In the genomic region with DNA sequence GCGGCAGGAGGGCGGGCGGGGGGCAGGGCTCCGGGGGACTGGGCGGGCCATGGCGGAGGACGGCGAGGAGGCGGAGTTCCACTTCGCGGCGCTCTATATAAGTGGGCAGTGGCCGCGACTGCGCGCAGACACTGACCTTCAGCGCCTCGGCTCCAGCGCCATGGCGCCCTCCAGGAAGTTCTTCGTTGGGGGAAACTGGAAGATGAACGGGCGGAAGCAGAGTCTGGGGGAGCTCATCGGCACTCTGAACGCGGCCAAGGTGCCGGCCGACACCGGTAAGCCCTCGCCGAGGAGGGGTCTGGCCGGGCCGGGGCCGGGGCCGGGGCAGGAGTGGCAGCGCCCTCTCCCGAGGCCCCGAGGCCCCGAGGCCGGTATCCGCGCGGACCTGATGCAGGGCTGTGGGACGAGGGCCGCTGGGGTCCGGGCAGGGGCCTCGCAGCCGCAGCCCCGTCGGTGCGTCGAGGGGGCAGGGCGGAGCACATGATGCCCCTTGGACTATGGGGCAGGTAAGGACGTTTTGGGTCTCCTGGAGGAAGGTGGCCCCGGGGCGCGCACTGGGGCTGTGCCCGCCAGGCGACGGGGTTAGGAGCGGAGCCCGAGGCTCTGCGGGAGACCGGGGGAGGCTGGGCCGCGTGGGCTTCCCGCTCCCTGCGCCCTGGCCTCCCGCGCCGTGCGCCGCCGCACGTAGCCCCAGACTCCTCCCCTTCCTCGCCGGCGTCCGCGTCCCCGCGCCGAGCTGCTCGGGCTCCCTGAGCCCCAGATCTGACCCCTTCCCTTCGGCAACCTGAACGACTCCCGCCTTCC, we compare ENCODE assay signal across 1 cellular context.
A peak's percentile ranks its signal among the peaks of the same experiment; 100 is the strongest.
TF ChIP-seq lines count a peak whose summit lies in the region.

A gene (plus strand): TSS at position 125 of the 804 bp plus-strand sequence. CDS start 36 bp downstream, at position 161.

TF ChIP-seq in HepG2, 621 proteins besides CTCF, POLR2A, EP300 and RAD21 (continued from another document and continues in another):
- TF ChIP-seq, protein P1, sequence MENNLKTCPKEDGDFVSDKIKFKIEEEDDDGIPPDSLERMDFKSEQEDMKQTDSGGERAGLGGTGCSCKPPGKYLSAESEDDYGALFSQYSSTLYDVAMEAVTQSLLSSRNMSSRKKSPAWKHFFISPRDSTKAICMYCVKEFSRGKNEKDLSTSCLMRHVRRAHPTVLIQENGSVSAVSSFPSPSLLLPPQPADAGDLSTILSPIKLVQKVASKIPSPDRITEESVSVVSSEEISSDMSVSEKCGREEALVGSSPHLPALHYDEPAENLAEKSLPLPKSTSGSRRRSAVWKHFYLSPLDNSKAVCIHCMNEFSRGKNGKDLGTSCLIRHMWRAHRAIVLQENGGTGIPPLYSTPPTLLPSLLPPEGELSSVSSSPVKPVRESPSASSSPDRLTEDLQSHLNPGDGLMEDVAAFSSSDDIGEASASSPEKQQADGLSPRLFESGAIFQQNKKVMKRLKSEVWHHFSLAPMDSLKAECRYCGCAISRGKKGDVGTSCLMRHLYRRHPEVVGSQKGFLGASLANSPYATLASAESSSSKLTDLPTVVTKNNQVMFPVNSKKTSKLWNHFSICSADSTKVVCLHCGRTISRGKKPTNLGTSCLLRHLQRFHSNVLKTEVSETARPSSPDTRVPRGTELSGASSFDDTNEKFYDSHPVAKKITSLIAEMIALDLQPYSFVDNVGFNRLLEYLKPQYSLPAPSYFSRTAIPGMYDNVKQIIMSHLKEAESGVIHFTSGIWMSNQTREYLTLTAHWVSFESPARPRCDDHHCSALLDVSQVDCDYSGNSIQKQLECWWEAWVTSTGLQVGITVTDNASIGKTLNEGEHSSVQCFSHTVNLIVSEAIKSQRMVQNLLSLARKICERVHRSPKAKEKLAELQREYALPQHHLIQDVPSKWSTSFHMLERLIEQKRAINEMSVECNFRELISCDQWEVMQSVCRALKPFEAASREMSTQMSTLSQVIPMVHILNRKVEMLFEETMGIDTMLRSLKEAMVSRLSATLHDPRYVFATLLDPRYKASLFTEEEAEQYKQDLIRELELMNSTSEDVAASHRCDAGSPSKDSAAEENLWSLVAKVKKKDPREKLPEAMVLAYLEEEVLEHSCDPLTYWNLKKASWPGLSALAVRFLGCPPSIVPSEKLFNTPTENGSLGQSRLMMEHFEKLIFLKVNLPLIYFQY (CRISPR knock-in tag; IDR thresholded peaks at IDR 0.05; ENCODE audit: borderline replicate concordance), result no peak; the same call in 1 of the 2 replicates
- TF ChIP-seq ZEB1 (IDR thresholded peaks at IDR 0.05; ENCODE audit: insufficient replicate concordance, low read depth) (no peak), YEATS4 (CRISPR knock-in tag; IDR thresholded peaks at IDR 0.05; ENCODE audit: borderline replicate concordance) (peak; percentile 66), NFKBIZ (CRISPR knock-in tag; IDR thresholded peaks at IDR 0.05) (no peak), ZBTB7B (CRISPR knock-in tag; IDR thresholded peaks at IDR 0.05) (no peak; the same call in 1 of the 2 replicates), POLR2AphosphoS5 (IDR thresholded peaks at IDR 0.05; ENCODE audit: low read depth, low read length) (peak; percentile 99), IRF2 (CRISPR knock-in tag; IDR thresholded peaks at IDR 0.05) (peak; percentile 60; the same call in 1 of the 2 replicates), RBAK (CRISPR knock-in tag; IDR thresholded peaks at IDR 0.05) (no peak), MAFF (IDR thresholded peaks at IDR 0.05; ENCODE audit: low read depth, low read length) (no peak), CENPX (CRISPR knock-in tag; IDR thresholded peaks at IDR 0.05) (no peak), ARNTL (CRISPR knock-in tag; IDR thresholded peaks at IDR 0.05) (no peak; the same call in 1 of the 2 replicates), ZSCAN21 (CRISPR knock-in tag; IDR thresholded peaks at IDR 0.05; ENCODE audit: borderline replicate concordance) (peak; percentile 62; the same call in 1 of the 2 replicates), ZKSCAN1 (IDR thresholded peaks at IDR 0.05; ENCODE audit: low read length) (no peak), HNRNPH1 (optimal IDR thresholded peaks at IDR 0.05; ENCODE audit: low read depth, low read length) (no peak), TARDBP (CRISPR knock-in tag; IDR thresholded peaks at IDR 0.05) (no peak), ZSCAN25 (CRISPR knock-in tag; IDR thresholded peaks at IDR 0.05) (peak; percentile 34; the same call in 1 of the 2 replicates), AGO1 (IDR thresholded peaks at IDR 0.05; ENCODE audit: low read depth, low read length, poor library complexity, severe bottlenecking) (peak; percentile 77), PHF21A (CRISPR knock-in tag; IDR thresholded peaks at IDR 0.05) (no peak), JDP2 (CRISPR knock-in tag; IDR thresholded peaks at IDR 0.05; ENCODE audit: borderline replicate concordance) (no peak), ZC3H13 (CRISPR knock-in tag; IDR thresholded peaks at IDR 0.05) (peak; percentile 88), FOXJ3 (CRISPR knock-in tag; IDR thresholded peaks at IDR 0.05; ENCODE audit: borderline replicate concordance) (no peak), TBL1XR1 (IDR thresholded peaks at IDR 0.05; ENCODE audit: borderline replicate concordance, low read length, partially characterized antibody) (no peak), RBM39 (IDR thresholded peaks at IDR 0.05; ENCODE audit: low read depth, low read length, poor library complexity, severe bottlenecking) (peak; percentile 90), HOXA5 (CRISPR knock-in tag; IDR thresholded peaks at IDR 0.05) (peak; percentile 93), ZNF879 (CRISPR knock-in tag; IDR thresholded peaks at IDR 0.05) (no peak; the same call in 1 of the 2 replicates), ZNF367 (CRISPR knock-in tag; IDR thresholded peaks at IDR 0.05; ENCODE audit: borderline replicate concordance) (no peak), NFRKB (IDR thresholded peaks at IDR 0.05) (no peak), MED13 (CRISPR knock-in tag; IDR thresholded peaks at IDR 0.05) (peak; percentile 75; the same call in 1 of the 2 replicates), THAP11 (CRISPR knock-in tag; IDR thresholded peaks at IDR 0.05) (peak; percentile 67), ATF7-NPFF (CRISPR knock-in tag; IDR thresholded peaks at IDR 0.05; ENCODE audit: low read depth) (peak; percentile 75), HMG20A (CRISPR knock-in tag; IDR thresholded peaks at IDR 0.05; ENCODE audit: borderline replicate concordance) (no peak), MYC (CRISPR knock-in tag; IDR thresholded peaks at IDR 0.05; ENCODE audit: borderline replicate concordance) (peak; percentile 67; the same call in 1 of the 2 replicates), NCOR1 (IDR thresholded peaks at IDR 0.05; ENCODE audit: borderline replicate concordance, low read length) (no peak)
- TF ChIP-seq, protein P2, sequence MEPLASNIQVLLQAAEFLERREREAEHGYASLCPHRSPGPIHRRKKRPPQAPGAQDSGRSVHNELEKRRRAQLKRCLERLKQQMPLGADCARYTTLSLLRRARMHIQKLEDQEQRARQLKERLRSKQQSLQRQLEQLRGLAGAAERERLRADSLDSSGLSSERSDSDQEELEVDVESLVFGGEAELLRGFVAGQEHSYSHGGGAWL (CRISPR knock-in tag; IDR thresholded peaks at IDR 0.05), result peak; percentile 84
- TF ChIP-seq, protein P3, sequence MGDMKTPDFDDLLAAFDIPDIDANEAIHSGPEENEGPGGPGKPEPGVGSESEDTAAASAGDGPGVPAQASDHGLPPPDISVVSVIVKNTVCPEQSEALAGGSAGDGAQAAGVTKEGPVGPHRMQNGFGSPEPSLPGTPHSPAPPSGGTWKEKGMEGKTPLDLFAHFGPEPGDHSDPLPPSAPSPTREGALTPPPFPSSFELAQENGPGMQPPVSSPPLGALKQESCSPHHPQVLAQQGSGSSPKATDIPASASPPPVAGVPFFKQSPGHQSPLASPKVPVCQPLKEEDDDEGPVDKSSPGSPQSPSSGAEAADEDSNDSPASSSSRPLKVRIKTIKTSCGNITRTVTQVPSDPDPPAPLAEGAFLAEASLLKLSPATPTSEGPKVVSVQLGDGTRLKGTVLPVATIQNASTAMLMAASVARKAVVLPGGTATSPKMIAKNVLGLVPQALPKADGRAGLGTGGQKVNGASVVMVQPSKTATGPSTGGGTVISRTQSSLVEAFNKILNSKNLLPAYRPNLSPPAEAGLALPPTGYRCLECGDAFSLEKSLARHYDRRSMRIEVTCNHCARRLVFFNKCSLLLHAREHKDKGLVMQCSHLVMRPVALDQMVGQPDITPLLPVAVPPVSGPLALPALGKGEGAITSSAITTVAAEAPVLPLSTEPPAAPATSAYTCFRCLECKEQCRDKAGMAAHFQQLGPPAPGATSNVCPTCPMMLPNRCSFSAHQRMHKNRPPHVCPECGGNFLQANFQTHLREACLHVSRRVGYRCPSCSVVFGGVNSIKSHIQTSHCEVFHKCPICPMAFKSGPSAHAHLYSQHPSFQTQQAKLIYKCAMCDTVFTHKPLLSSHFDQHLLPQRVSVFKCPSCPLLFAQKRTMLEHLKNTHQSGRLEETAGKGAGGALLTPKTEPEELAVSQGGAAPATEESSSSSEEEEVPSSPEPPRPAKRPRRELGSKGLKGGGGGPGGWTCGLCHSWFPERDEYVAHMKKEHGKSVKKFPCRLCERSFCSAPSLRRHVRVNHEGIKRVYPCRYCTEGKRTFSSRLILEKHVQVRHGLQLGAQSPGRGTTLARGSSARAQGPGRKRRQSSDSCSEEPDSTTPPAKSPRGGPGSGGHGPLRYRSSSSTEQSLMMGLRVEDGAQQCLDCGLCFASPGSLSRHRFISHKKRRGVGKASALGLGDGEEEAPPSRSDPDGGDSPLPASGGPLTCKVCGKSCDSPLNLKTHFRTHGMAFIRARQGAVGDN (CRISPR knock-in tag; IDR thresholded peaks at IDR 0.05), result peak; percentile 84
- TF ChIP-seq, protein P4, sequence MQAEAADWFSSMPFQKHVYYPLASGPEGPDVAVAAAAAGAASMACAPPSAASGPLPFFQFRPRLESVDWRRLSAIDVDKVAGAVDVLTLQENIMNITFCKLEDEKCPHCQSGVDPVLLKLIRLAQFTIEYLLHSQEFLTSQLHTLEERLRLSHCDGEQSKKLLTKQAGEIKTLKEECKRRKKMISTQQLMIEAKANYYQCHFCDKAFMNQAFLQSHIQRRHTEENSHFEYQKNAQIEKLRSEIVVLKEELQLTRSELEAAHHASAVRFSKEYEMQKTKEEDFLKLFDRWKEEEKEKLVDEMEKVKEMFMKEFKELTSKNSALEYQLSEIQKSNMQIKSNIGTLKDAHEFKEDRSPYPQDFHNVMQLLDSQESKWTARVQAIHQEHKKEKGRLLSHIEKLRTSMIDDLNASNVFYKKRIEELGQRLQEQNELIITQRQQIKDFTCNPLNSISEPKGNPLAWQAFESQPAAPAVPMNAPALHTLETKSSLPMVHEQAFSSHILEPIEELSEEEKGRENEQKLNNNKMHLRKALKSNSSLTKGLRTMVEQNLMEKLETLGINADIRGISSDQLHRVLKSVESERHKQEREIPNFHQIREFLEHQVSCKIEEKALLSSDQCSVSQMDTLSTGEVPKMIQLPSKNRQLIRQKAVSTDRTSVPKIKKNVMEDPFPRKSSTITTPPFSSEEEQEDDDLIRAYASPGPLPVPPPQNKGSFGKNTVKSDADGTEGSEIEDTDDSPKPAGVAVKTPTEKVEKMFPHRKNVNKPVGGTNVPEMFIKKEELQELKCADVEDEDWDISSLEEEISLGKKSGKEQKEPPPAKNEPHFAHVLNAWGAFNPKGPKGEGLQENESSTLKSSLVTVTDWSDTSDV (CRISPR knock-in tag; IDR thresholded peaks at IDR 0.05), result peak; percentile 25; the same call in 1 of the 2 replicates
- TF ChIP-seq, protein P5, sequence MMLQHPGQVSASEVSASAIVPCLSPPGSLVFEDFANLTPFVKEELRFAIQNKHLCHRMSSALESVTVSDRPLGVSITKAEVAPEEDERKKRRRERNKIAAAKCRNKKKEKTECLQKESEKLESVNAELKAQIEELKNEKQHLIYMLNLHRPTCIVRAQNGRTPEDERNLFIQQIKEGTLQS (CRISPR knock-in tag; IDR thresholded peaks at IDR 0.05), result no peak; the same call in 1 of the 2 replicates
- TF ChIP-seq, protein P6, sequence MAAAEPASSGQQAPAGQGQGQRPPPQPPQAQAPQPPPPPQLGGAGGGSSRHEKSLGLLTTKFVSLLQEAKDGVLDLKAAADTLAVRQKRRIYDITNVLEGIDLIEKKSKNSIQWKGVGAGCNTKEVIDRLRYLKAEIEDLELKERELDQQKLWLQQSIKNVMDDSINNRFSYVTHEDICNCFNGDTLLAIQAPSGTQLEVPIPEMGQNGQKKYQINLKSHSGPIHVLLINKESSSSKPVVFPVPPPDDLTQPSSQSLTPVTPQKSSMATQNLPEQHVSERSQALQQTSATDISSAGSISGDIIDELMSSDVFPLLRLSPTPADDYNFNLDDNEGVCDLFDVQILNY (CRISPR knock-in tag; conservative IDR thresholded peaks at IDR 0.05), result peak; percentile 55; the same call in 1 of the 2 replicates
- TF ChIP-seq, protein P7, sequence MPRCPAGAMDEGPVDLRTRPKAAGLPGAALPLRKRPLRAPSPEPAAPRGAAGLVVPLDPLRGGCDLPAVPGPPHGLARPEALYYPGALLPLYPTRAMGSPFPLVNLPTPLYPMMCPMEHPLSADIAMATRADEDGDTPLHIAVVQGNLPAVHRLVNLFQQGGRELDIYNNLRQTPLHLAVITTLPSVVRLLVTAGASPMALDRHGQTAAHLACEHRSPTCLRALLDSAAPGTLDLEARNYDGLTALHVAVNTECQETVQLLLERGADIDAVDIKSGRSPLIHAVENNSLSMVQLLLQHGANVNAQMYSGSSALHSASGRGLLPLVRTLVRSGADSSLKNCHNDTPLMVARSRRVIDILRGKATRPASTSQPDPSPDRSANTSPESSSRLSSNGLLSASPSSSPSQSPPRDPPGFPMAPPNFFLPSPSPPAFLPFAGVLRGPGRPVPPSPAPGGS (CRISPR knock-in tag; IDR thresholded peaks at IDR 0.05), result peak; percentile 34; the same call in 1 of the 2 replicates
- TF ChIP-seq, protein P8, sequence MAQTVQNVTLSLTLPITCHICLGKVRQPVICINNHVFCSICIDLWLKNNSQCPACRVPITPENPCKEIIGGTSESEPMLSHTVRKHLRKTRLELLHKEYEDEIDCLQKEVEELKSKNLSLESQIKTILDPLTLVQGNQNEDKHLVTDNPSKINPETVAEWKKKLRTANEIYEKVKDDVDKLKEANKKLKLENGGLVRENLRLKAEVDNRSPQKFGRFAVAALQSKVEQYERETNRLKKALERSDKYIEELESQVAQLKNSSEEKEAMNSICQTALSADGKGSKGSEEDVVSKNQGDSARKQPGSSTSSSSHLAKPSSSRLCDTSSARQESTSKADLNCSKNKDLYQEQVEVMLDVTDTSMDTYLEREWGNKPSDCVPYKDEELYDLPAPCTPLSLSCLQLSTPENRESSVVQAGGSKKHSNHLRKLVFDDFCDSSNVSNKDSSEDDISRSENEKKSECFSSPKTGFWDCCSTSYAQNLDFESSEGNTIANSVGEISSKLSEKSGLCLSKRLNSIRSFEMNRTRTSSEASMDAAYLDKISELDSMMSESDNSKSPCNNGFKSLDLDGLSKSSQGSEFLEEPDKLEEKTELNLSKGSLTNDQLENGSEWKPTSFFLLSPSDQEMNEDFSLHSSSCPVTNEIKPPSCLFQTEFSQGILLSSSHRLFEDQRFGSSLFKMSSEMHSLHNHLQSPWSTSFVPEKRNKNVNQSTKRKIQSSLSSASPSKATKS (CRISPR knock-in tag; IDR thresholded peaks at IDR 0.05), result no peak
- TF ChIP-seq, protein P9, sequence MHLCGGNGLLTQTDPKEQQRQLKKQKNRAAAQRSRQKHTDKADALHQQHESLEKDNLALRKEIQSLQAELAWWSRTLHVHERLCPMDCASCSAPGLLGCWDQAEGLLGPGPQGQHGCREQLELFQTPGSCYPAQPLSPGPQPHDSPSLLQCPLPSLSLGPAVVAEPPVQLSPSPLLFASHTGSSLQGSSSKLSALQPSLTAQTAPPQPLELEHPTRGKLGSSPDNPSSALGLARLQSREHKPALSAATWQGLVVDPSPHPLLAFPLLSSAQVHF (CRISPR knock-in tag; IDR thresholded peaks at IDR 0.05), result peak; percentile 39; the same call in 1 of the 2 replicates
